ENCODE assay signal across 27 cellular contexts in genomic region chr22:17346578-17346977, GRCh38. TPM values are rescaled to one million over a fixed set of nuclear protein-coding genes. Genes with fewer than 3 reads are reported as not detected.
"Had no signal": no experiment of that assay in that cellular context is flagged by ENCODE, and none has a peak within 500 bp of the region (broad histone marks: within the 10 kb centered on the region; RNA-seq: fewer than 3 reads in every experiment).

No MANE protein-coding gene starts in this region.

- DNase-seq: colonic mucosa; effector CD8-positive, alpha-beta T cell; endodermal cell; foreskin keratinocyte; heart left ventricle; kidney; left ventricle myocardium superior; mesendoderm; midbrain; naive thymus-derived CD4-positive, alpha-beta T cell; sigmoid colon; spleen; stimulated activated CD4-positive, alpha-beta T cell treated with anti-CD3 and anti-CD28 coated beads, Interleukin-4, amount 100 ng/mL, for 4 hours; stimulated activated naive CD8-positive, alpha-beta T cell treated with anti-CD3 and anti-CD28 coated beads, Interleukin-15, Interleukin-2, amounts not matched to agents 100 U/mL and 50 U/mL, for 24 hours; substantia nigra; testis had no signal

- H3K36me3 ChIP-seq: colonic mucosa, gastroesophageal sphincter, heart left ventricle, neural progenitor cell, sigmoid colon, spleen, tibial nerve, upper lobe of left lung had no signal

- H3K4me1 ChIP-seq: colonic mucosa, foreskin keratinocyte, gastroesophageal sphincter, heart left ventricle, neural progenitor cell, parathyroid adenoma, sigmoid colon, spleen, testis, tibial nerve had no signal

- H3K4me2 ChIP-seq: hepatocyte, neural progenitor cell had no signal

- H3K27ac ChIP-seq: colonic mucosa, epithelial cell of prostate, foreskin keratinocyte, gastroesophageal sphincter, heart left ventricle, hepatocyte, neural progenitor cell, parathyroid adenoma, sigmoid colon, spleen, testis, tibial nerve had no signal

- H3K9me3 ChIP-seq: colonic mucosa, gastroesophageal sphincter, heart left ventricle, sigmoid colon, spleen, testis, tibial nerve, upper lobe of left lung had no signal

- H3K9ac ChIP-seq: neural progenitor cell, parathyroid adenoma had no signal

- H3K4me3 ChIP-seq: colonic mucosa, gastroesophageal sphincter, heart left ventricle, hepatocyte, neural progenitor cell, sigmoid colon, skin epidermis, spleen, tibial nerve, upper lobe of left lung had no signal

- ATAC-seq: esophagus mucosa; foreskin keratinocyte; gastroesophageal sphincter; heart left ventricle; left ventricle myocardium superior; naive thymus-derived CD4-positive, alpha-beta T cell; stimulated activated memory B cell treated with anti-CD40 and anti-IgM and Interleukin-4, amounts not matched to agents 10 μg/mL and 1 μg/mL and 100 μg/mL, for 72 hours; stimulated activated naive CD8-positive, alpha-beta T cell treated with anti-CD3 and anti-CD28 coated beads, Interleukin-15, Interleukin-2, amounts not matched to agents 100 U/mL and 50 U/mL, for 24 hours had no signal

- H3K27me3 ChIP-seq: colonic mucosa, foreskin keratinocyte, heart left ventricle, hepatocyte, neural progenitor cell, sigmoid colon, testis, tibial nerve, upper lobe of left lung had no signal

- H2AFZ ChIP-seq: hepatocyte, neural progenitor cell, parathyroid adenoma had no signal

- H3K79me2 ChIP-seq: hepatocyte, parathyroid adenoma had no signal

RNA-seq across cellular contexts. Expression of gene CECR2, which starts 22.7 kb away (rescaled TPM):
- total RNA-seq: foreskin keratinocyte, osteoblast had no signal
- polyA plus RNA-seq: foreskin keratinocyte; naive thymus-derived CD4-positive, alpha-beta T cell had no signal
